Comparison of ENCODE assay signal across 1 cellular context in the genomic region with DNA sequence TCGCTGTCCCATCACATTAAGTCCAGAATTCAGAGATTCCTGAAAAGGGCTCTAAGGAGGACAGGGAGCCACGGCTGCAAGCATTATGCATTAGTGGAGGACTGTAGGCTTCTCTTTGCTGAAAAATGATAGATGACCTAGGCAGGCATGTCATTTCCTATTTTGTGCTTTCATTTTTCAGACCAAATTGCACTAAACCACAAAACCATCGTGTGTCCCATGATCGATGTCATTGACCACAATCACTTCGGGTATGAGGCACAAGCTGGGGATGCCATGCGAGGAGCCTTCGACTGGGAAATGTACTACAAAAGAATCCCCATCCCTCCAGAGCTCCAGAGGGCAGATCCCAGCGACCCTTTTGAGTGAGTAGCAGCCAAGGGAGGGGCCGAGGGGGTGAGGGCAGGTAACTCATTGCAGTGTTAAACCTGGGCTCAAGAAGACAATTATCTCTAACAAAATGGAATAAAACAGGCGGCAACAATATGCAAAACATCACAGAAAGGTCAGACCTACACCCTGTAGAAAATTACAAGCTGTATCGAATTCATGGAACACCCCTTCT.
TF ChIP-seq lines count a peak whose summit lies in the region.

No MANE protein-coding gene starts in this region.

TF ChIP-seq in GM12878, 131 proteins besides CTCF, POLR2A, EP300 and RAD21 (continued from another document):
- TF ChIP-seq, protein P1, sequence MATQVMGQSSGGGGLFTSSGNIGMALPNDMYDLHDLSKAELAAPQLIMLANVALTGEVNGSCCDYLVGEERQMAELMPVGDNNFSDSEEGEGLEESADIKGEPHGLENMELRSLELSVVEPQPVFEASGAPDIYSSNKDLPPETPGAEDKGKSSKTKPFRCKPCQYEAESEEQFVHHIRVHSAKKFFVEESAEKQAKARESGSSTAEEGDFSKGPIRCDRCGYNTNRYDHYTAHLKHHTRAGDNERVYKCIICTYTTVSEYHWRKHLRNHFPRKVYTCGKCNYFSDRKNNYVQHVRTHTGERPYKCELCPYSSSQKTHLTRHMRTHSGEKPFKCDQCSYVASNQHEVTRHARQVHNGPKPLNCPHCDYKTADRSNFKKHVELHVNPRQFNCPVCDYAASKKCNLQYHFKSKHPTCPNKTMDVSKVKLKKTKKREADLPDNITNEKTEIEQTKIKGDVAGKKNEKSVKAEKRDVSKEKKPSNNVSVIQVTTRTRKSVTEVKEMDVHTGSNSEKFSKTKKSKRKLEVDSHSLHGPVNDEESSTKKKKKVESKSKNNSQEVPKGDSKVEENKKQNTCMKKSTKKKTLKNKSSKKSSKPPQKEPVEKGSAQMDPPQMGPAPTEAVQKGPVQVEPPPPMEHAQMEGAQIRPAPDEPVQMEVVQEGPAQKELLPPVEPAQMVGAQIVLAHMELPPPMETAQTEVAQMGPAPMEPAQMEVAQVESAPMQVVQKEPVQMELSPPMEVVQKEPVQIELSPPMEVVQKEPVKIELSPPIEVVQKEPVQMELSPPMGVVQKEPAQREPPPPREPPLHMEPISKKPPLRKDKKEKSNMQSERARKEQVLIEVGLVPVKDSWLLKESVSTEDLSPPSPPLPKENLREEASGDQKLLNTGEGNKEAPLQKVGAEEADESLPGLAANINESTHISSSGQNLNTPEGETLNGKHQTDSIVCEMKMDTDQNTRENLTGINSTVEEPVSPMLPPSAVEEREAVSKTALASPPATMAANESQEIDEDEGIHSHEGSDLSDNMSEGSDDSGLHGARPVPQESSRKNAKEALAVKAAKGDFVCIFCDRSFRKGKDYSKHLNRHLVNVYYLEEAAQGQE (IDR thresholded peaks at IDR 0.05; ENCODE audit: low read depth, low read length): no peak
- no peak for TF ChIP-seq MXI1 (IDR thresholded peaks at IDR 0.05; ENCODE audit: low read depth, low read length)
- peak; percentile 30; the same call in 1 of the 2 replicates for TF ChIP-seq NFIC (IDR thresholded peaks at IDR 0.05; ENCODE audit: low read depth, low read length)
- TF ChIP-seq BCL11A (IDR thresholded peaks at IDR 0.05; ENCODE audit: low read depth, low read length): peak; percentile 55; the same call in 1 of the 2 replicates
- no peak for TF ChIP-seq NFXL1 (IDR thresholded peaks at IDR 0.05; ENCODE audit: borderline replicate concordance)
- TF ChIP-seq EED (IDR thresholded peaks at IDR 0.05; ENCODE audit: low read depth): peak; percentile 39; the same call in 1 of the 2 replicates
- TF ChIP-seq, protein P2, sequence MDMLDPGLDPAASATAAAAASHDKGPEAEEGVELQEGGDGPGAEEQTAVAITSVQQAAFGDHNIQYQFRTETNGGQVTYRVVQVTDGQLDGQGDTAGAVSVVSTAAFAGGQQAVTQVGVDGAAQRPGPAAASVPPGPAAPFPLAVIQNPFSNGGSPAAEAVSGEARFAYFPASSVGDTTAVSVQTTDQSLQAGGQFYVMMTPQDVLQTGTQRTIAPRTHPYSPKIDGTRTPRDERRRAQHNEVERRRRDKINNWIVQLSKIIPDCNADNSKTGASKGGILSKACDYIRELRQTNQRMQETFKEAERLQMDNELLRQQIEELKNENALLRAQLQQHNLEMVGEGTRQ (IDR thresholded peaks at IDR 0.05; ENCODE audit: borderline replicate concordance, low read depth, low read length): no peak
- no peak for TF ChIP-seq NFYA (IDR thresholded peaks at IDR 0.05; ENCODE audit: borderline replicate concordance, low read depth, low read length)
- no peak for TF ChIP-seq PML (IDR thresholded peaks at IDR 0.05; ENCODE audit: low read length)
- TF ChIP-seq, protein P3, sequence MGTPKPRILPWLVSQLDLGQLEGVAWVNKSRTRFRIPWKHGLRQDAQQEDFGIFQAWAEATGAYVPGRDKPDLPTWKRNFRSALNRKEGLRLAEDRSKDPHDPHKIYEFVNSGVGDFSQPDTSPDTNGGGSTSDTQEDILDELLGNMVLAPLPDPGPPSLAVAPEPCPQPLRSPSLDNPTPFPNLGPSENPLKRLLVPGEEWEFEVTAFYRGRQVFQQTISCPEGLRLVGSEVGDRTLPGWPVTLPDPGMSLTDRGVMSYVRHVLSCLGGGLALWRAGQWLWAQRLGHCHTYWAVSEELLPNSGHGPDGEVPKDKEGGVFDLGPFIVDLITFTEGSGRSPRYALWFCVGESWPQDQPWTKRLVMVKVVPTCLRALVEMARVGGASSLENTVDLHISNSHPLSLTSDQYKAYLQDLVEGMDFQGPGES (IDR thresholded peaks at IDR 0.05): no peak
- no peak for TF ChIP-seq SMC3 (IDR thresholded peaks at IDR 0.05; ENCODE audit: borderline replicate concordance, low read length)
- TF ChIP-seq IKZF2 (IDR thresholded peaks at IDR 0.05): peak; percentile 14 to 37; a peak in 2 of 4 replicates
- no peak for TF ChIP-seq SMAD1 (IDR thresholded peaks at IDR 0.05; ENCODE audit: low read depth, partially characterized antibody)
- peak; percentile 92 for TF ChIP-seq RUNX3 (IDR thresholded peaks at IDR 0.05; ENCODE audit: low read length)
- TF ChIP-seq, protein P4, sequence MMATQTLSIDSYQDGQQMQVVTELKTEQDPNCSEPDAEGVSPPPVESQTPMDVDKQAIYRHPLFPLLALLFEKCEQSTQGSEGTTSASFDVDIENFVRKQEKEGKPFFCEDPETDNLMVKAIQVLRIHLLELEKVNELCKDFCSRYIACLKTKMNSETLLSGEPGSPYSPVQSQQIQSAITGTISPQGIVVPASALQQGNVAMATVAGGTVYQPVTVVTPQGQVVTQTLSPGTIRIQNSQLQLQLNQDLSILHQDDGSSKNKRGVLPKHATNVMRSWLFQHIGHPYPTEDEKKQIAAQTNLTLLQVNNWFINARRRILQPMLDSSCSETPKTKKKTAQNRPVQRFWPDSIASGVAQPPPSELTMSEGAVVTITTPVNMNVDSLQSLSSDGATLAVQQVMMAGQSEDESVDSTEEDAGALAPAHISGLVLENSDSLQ (IDR thresholded peaks at IDR 0.05): peak; percentile 57
- TF ChIP-seq CHD4 (IDR thresholded peaks at IDR 0.05): no peak
- no peak for TF ChIP-seq SMAD5 (IDR thresholded peaks at IDR 0.05; ENCODE audit: low read depth)
- no peak for TF ChIP-seq EGR1 (IDR thresholded peaks at IDR 0.05; ENCODE audit: borderline replicate concordance in 1 of 2, low read depth in 2 of 2, low read length in 2 of 2)
- no peak for TF ChIP-seq NBN (IDR thresholded peaks at IDR 0.05)
- TF ChIP-seq CEBPB (IDR thresholded peaks at IDR 0.05; ENCODE audit: borderline replicate concordance in 1 of 2, low read depth in 2 of 2, low read length in 2 of 2): no peak
- TF ChIP-seq SREBF2 (IDR thresholded peaks at IDR 0.05; ENCODE audit: low read length): no peak
- TF ChIP-seq SMARCA5 (IDR thresholded peaks at IDR 0.05): no peak
- no peak for TF ChIP-seq TARDBP (IDR thresholded peaks at IDR 0.05; ENCODE audit: borderline replicate concordance)
- TF ChIP-seq, protein P5, sequence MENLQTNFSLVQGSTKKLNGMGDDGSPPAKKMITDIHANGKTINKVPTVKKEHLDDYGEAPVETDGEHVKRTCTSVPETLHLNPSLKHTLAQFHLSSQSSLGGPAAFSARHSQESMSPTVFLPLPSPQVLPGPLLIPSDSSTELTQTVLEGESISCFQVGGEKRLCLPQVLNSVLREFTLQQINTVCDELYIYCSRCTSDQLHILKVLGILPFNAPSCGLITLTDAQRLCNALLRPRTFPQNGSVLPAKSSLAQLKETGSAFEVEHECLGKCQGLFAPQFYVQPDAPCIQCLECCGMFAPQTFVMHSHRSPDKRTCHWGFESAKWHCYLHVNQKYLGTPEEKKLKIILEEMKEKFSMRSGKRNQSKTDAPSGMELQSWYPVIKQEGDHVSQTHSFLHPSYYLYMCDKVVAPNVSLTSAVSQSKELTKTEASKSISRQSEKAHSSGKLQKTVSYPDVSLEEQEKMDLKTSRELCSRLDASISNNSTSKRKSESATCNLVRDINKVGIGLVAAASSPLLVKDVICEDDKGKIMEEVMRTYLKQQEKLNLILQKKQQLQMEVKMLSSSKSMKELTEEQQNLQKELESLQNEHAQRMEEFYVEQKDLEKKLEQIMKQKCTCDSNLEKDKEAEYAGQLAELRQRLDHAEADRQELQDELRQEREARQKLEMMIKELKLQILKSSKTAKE (IDR thresholded peaks at IDR 0.05; ENCODE audit: low read depth, poor library complexity, severe bottlenecking): no peak
- no peak for TF ChIP-seq RBBP5 (conservative IDR thresholded peaks at IDR 0.05)
- no peak for TF ChIP-seq CBX3 (IDR thresholded peaks at IDR 0.05; ENCODE audit: borderline replicate concordance, low read depth)
- no peak for TF ChIP-seq FOS (IDR thresholded peaks at IDR 0.05; ENCODE audit: borderline replicate concordance, extremely low read depth, insufficient read length)
- TF ChIP-seq GABPA (IDR thresholded peaks at IDR 0.05; ENCODE audit: low read depth): no peak
